ENCODE assay signal across 29 cellular contexts in the genomic region with DNA sequence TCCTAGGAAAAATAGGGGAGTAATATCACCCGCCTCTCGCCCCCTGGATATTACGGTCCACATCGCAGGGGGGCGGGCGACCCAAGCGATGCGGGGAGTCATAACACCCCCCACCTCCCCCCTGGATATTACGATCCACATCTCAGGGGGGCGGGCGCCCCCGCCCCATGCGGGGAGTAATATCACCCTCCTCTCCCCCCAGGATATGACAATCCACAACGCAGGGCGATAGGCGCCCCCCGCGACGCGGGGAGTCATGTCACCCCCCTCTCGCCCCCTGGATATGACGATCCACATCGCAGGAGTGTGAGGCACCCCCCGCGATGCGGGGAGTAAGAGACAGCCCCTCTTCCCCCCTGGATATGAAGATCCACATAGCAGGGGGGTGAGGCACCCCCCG.
"Had no signal": no experiment of that assay in that cellular context is flagged by ENCODE, and none has a peak within 500 bp of the region (broad histone marks: within the 10 kb centered on the region; RNA-seq: fewer than 3 reads in every experiment).

No MANE protein-coding gene starts in this region.

- DNase-seq: dermis blood vessel endothelial cell; effector memory CD4-positive, alpha-beta T cell; erythroblast; esophagus squamous epithelium; foreskin melanocyte; glutamatergic neuron; heart right ventricle; hippocampal formation; kidney glomerular epithelial cell; left colon; left ventricle myocardium inferior; lower lobe of right lung; naive thymus-derived CD8-positive, alpha-beta T cell; retina; stimulated activated CD4-positive, alpha-beta T cell treated with anti-CD3 and anti-CD28 coated beads, Interleukin-2, amount 100 ng/mL, for 24 hours; stimulated activated CD4-positive, alpha-beta T cell treated with anti-CD3 and anti-CD28 coated beads, Interleukin-4, amount 100 ng/mL, for 24 hours; stimulated activated naive B cell treated with anti-CD40 and anti-IgM and Interleukin-4, amounts not matched to agents 10 μg/mL and 1 μg/mL and 100 μg/mL, for 72 hours; stomach; thyroid gland; trophoblast cell had no signal

- H3K36me3 Mint-ChIP-seq: stimulated activated naive B cell treated with anti-CD40 and anti-IgM and Interleukin-4, amounts not matched to agents 10 μg/mL and 1 μg/mL and 100 μg/mL, for 72 hours had no signal

- FAIRE-seq: endothelial cell of umbilical vein, islet of Langerhans, pancreas had no signal

- H3K27ac Mint-ChIP-seq: naive thymus-derived CD8-positive, alpha-beta T cell; stimulated activated naive B cell treated with anti-CD40 and anti-IgM and Interleukin-4, amounts not matched to agents 10 μg/mL and 1 μg/mL and 100 μg/mL, for 72 hours had no signal

- H3K4me1 Mint-ChIP-seq: central memory CD8-positive, alpha-beta T cell; naive thymus-derived CD8-positive, alpha-beta T cell; neural crest cell; stimulated activated naive B cell treated with anti-CD40 and anti-IgM and Interleukin-4, amounts not matched to agents 10 μg/mL and 1 μg/mL and 100 μg/mL, for 72 hours had no signal

- H3K36me3 ChIP-seq: esophagus squamous epithelium, heart right ventricle, left ventricle myocardium inferior, lower lobe of right lung, neutrophil, pancreas, right lobe of liver, stomach, thyroid gland had no signal

- ATAC-seq: heart right ventricle; left colon; naive thymus-derived CD8-positive, alpha-beta T cell; pancreas; right lobe of liver; stimulated activated naive B cell treated with anti-CD40 and anti-IgM and Interleukin-4, amounts not matched to agents 10 μg/mL and 1 μg/mL and 100 μg/mL, for 72 hours had no signal

- H3K4me1 ChIP-seq: esophagus squamous epithelium, heart right ventricle, left ventricle myocardium inferior, lower lobe of right lung, pancreas, right lobe of liver, stomach, thyroid gland had no signal

- H3K27me3 Mint-ChIP-seq: central memory CD8-positive, alpha-beta T cell; naive thymus-derived CD8-positive, alpha-beta T cell; stimulated activated naive B cell treated with anti-CD40 and anti-IgM and Interleukin-4, amounts not matched to agents 10 μg/mL and 1 μg/mL and 100 μg/mL, for 72 hours had no signal

- H3K27ac ChIP-seq: coronary artery, esophagus squamous epithelium, heart right ventricle, left ventricle myocardium inferior, lower lobe of right lung, neutrophil, pancreas, right lobe of liver, stomach, thyroid gland had no signal

- H3K4me3 ChIP-seq: coronary artery, esophagus squamous epithelium, heart right ventricle, left ventricle myocardium inferior, lower lobe of right lung, pancreas, right lobe of liver, smooth muscle cell, stomach, thyroid gland had no signal

- H3K4me3 Mint-ChIP-seq: central memory CD8-positive, alpha-beta T cell; naive thymus-derived CD8-positive, alpha-beta T cell; neural crest cell; stimulated activated naive B cell treated with anti-CD40 and anti-IgM and Interleukin-4, amounts not matched to agents 10 μg/mL and 1 μg/mL and 100 μg/mL, for 72 hours had no signal

- H3K9me3 ChIP-seq: lower lobe of right lung, neutrophil, pancreas, right lobe of liver, thyroid gland had no signal
